Comparison of ENCODE assay signal across 25 cellular contexts in genomic region chr3:59790241-59790640, GRCh38.
DNase-seq lines count a peak whose midpoint lies in the region; ATAC-seq, FAIRE-seq and TF ChIP-seq lines count a peak whose summit lies in the region.
"Had no signal": no experiment of that assay in that cellular context is flagged by ENCODE, and none has a peak within 500 bp of the region (broad histone marks: within the 10 kb centered on the region; RNA-seq: fewer than 3 reads in every experiment).

No MANE protein-coding gene starts in this region.

- no peak overlapping the region for H3K4me2 ChIP-seq in astrocyte (ENCODE audit: low read length)
- H3K4me2 ChIP-seq: BLaER1 had no signal

- H3K9me3 ChIP-seq in right cardiac atrium (ENCODE audit: control insufficient read depth, low read length), result no peaks in the 10 kb centered on the region
- H3K9me3 ChIP-seq in astrocyte (ENCODE audit: insufficient read depth, low read depth, low read length), result no peaks in the 10 kb centered on the region
- H3K9me3 ChIP-seq: BLaER1, MG63 had no signal

- H3K4me1 ChIP-seq in right cardiac atrium (ENCODE audit: control insufficient read depth, insufficient read depth, low read length) (no peaks in the 10 kb centered on the region), astrocyte (ENCODE audit: insufficient read depth, low read length) (peaks cover 3% of the 10 kb centered on the region)
- H3K4me1 ChIP-seq: BLaER1 had no signal

- peak; percentile 63 for ATAC-seq in left ventricle myocardium superior
- ATAC-seq in right cardiac atrium, result no peak
- ATAC-seq: K562 had no signal

- H3K27ac ChIP-seq in right cardiac atrium (ENCODE audit: low read length), result no peak overlapping the region
- no peak overlapping the region for H3K27ac ChIP-seq in astrocyte (ENCODE audit: low read depth, low read length)
- H3K27ac ChIP-seq: BLaER1, GM23248 had no signal

- no peak overlapping the region for H3K27ac Mint-ChIP-seq in activated CD4-positive, alpha-beta T cell treated with anti-CD3 and anti-CD28 coated beads, Interleukin-2, amount 10 ng/mL, durations not matched to agents 24 days and 14 days
- H3K27ac Mint-ChIP-seq in astrocyte (ENCODE audit: unreplicated experiment), result no peak overlapping the region
- H3K27ac Mint-ChIP-seq: CD4-positive, alpha-beta T cell had no signal

- no peak for TF ChIP-seq POLR2A in GM12891 (IDR thresholded peaks at IDR 0.05; ENCODE audit: low read depth, low read length)

- H3K36me3 ChIP-seq in astrocyte (ENCODE audit: insufficient read depth, low read length), result no peaks in the 10 kb centered on the region
- H3K36me3 ChIP-seq: BLaER1, MG63 had no signal

- H3K27me3 ChIP-seq in right cardiac atrium (ENCODE audit: control insufficient read depth, insufficient read depth) (no peaks in the 10 kb centered on the region), astrocyte (ENCODE audit: insufficient read depth, low read length) (no peaks in the 10 kb centered on the region)
- H3K27me3 ChIP-seq: BLaER1, MG63 had no signal

- H3K27me3 Mint-ChIP-seq in activated CD4-positive, alpha-beta T cell treated with anti-CD3 and anti-CD28 coated beads, Interleukin-2, amount 10 ng/mL, durations not matched to agents 24 days and 14 days, result no peaks in the 10 kb centered on the region
- H3K27me3 Mint-ChIP-seq in astrocyte (ENCODE audit: low read depth, unreplicated experiment), result no peaks in the 10 kb centered on the region
- H3K27me3 Mint-ChIP-seq: CD4-positive, alpha-beta T cell had no signal

- no peak for DNase-seq in activated CD4-positive, alpha-beta T cell treated with anti-CD3 and anti-CD28 coated beads, Interleukin-2, amount 10 ng/mL, durations not matched to agents 24 days and 14 days
- no peak for DNase-seq in activated CD4-positive, alpha-beta T cell treated with anti-CD3 and anti-CD28 coated beads, Interleukin-2, amount 50 U/mL, for 4 hours
- DNase-seq in left ventricle myocardium superior (no peak), right cardiac atrium (no peak), astrocyte (ENCODE audit: low read depth) (no peak), GM12891 (ENCODE audit: insufficient read length, low spot score) (no peak), NCI-H2029 treated with DMSO at 0.1 percent for 48 hours (lab: John Stamatoyannopoulos, UW) (no peak)
- DNase-seq: CD4-positive, alpha-beta T cell; GM23248; H7; MG63; NCI-H1105 treated with DMSO at 0.1 percent for 48 hours; NCI-H146; NCI-H1930; NCI-H446; NCI-H526; NCI-H82; NK-92 treated with Interleukin-12 subunit alpha and Interleukin-12 subunit beta, amount 100 ng/mL, for 24 hours; RPMI8226; SHP77 had no signal

- peak; percentile 49 for FAIRE-seq in astrocyte (lab: Jason Lieb, UNC)
- FAIRE-seq in GM12891 (lab: Jason Lieb, UNC), result no peak
- FAIRE-seq: A204.1, D721Med, HTR-8/SVneo, K562 had no signal

- H3K4me3 Mint-ChIP-seq in activated CD4-positive, alpha-beta T cell treated with anti-CD3 and anti-CD28 coated beads, Interleukin-2, amount 10 ng/mL, durations not matched to agents 24 days and 14 days, result peak overlapping the region; percentile 5
- H3K4me3 Mint-ChIP-seq in astrocyte (ENCODE audit: unreplicated experiment), result no peak overlapping the region
- H3K4me3 Mint-ChIP-seq: CD4-positive, alpha-beta T cell had no signal

- peaks cover 38% of the 10 kb centered on the region for H3K36me3 Mint-ChIP-seq in activated CD4-positive, alpha-beta T cell treated with anti-CD3 and anti-CD28 coated beads, Interleukin-2, amount 10 ng/mL, durations not matched to agents 24 days and 14 days (ENCODE audit: low read depth)
- no peaks in the 10 kb centered on the region for H3K36me3 Mint-ChIP-seq in astrocyte (ENCODE audit: low read depth, unreplicated experiment)

- H2AFZ ChIP-seq in astrocyte (ENCODE audit: low read depth, low read length), result no peak overlapping the region
- H2AFZ ChIP-seq: GM23248 had no signal

- intact Hi-C loops in activated CD4-positive, alpha-beta T cell treated with anti-CD3 and anti-CD28 coated beads, Interleukin-2, amount 10 ng/mL, durations not matched to agents 24 days and 14 days (cut with micrococcal nuclease), result no loop called here
- intact Hi-C loops in left ventricle myocardium superior (cut with micrococcal nuclease) (no loop called here), right cardiac atrium (cut with DNase I) (no loop called here)

- no peak overlapping the region for H3K4me3 ChIP-seq in right cardiac atrium (ENCODE audit: low read length)
- no peak overlapping the region for H3K4me3 ChIP-seq in astrocyte (ENCODE audit: insufficient read depth, low read depth, low read length)
- H3K4me3 ChIP-seq: BLaER1, GM23248, K562, MG63 had no signal

- peaks cover 8% of the 10 kb centered on the region for H3K9me3 Mint-ChIP-seq in activated CD4-positive, alpha-beta T cell treated with anti-CD3 and anti-CD28 coated beads, Interleukin-2, amount 10 ng/mL, durations not matched to agents 24 days and 14 days
- no peaks in the 10 kb centered on the region for H3K9me3 Mint-ChIP-seq in astrocyte (ENCODE audit: unreplicated experiment)
- H3K9me3 Mint-ChIP-seq: CD4-positive, alpha-beta T cell had no signal

- H3K79me2 ChIP-seq in astrocyte (ENCODE audit: insufficient read depth, low read length), result no peaks in the 10 kb centered on the region

- H3K4me1 Mint-ChIP-seq in activated CD4-positive, alpha-beta T cell treated with anti-CD3 and anti-CD28 coated beads, Interleukin-2, amount 10 ng/mL, durations not matched to agents 24 days and 14 days, result peaks cover 25% of the 10 kb centered on the region
- peaks cover 1% of the 10 kb centered on the region for H3K4me1 Mint-ChIP-seq in astrocyte (ENCODE audit: low read depth, unreplicated experiment)

- no peaks in the 10 kb centered on the region for H4K20me1 ChIP-seq in astrocyte (ENCODE audit: insufficient read depth, low read length)
- H4K20me1 ChIP-seq: BLaER1 had no signal

- TF ChIP-seq CTCF in astrocyte (IDR thresholded peaks at IDR 0.05; ENCODE audit: insufficient read depth, low read depth, low read length), result no peak

- WGBS in right cardiac atrium, result 76% methylated on average over 1 of the region's 1 CpG

- H3K9ac ChIP-seq in astrocyte (ENCODE audit: low read length), result no peak overlapping the region
- H3K9ac ChIP-seq: BLaER1, GM23248 had no signal

TF ChIP-seq in GM12891, 5 proteins besides CTCF, POLR2A, EP300 and RAD21:
- TF ChIP-seq POU2F2 (IDR thresholded peaks at IDR 0.05; ENCODE audit: low read depth, low read length) (no peak), POLR2AphosphoS5 (IDR thresholded peaks at IDR 0.05; ENCODE audit: low read depth, low read length) (no peak), PAX5 (IDR thresholded peaks at IDR 0.05; ENCODE audit: insufficient read depth, low read length, severe bottlenecking) (no peak), TAF1 (IDR thresholded peaks at IDR 0.05; ENCODE audit: low read depth, low read length) (no peak), SPI1 (IDR thresholded peaks at IDR 0.05; ENCODE audit: low read depth, low read length) (no peak)
